In genomic region chr10:79178614-79179403, GRCh38 we compare ENCODE assay signal across 8 cellular contexts.
DNase-seq lines count a peak whose midpoint lies in the region; ATAC-seq and TF ChIP-seq lines count a peak whose summit lies in the region.

No MANE protein-coding gene starts in this region.

- H3K4me1 Mint-ChIP-seq in glutamatergic neuron (ENCODE audit: low read depth, unreplicated experiment): peaks cover 58% of the 10 kb centered on the region

- no peaks in the 10 kb centered on the region for H3K9me2 ChIP-seq in PC-3 (replicated peaks; ENCODE audit: low read length)

- H3K9ac ChIP-seq in PC-3 (ENCODE audit: low read length): no peak overlapping the region

- H3K27ac Mint-ChIP-seq in glutamatergic neuron (ENCODE audit: unreplicated experiment): peak overlapping the region; percentile 80

- H3K9me3 Mint-ChIP-seq in glutamatergic neuron (ENCODE audit: unreplicated experiment): peaks cover 34% of the 10 kb centered on the region

- H3K36me3 ChIP-seq in H7 (replicated peaks; ENCODE audit: control insufficient read depth, insufficient read depth, low read length) (no peaks in the 10 kb centered on the region), Peyer's patch (peaks cover 0 to 21% (median 0%) of the 10 kb centered on the region in 3 donors), PC-3 (ENCODE audit: low read depth, low read length) (no peaks in the 10 kb centered on the region; the same call in 1 of the 2 replicates)

- H3K4me1 ChIP-seq in Peyer's patch (peaks cover 0 to 81% (median 3%) of the 10 kb centered on the region in 4 donors), PC-3 (ENCODE audit: insufficient read depth, low read length) (peaks cover 14% of the 10 kb centered on the region)

- peak overlapping the region; percentile 79 for H3K4me3 Mint-ChIP-seq in glutamatergic neuron (ENCODE audit: unreplicated experiment)

- H3K27me3 ChIP-seq in H7 (ENCODE audit: control insufficient read depth, insufficient read depth, low read length) (no peaks in the 10 kb centered on the region), Peyer's patch (no peaks in the 10 kb centered on the region), PC-3 (ENCODE audit: low read length) (no peaks in the 10 kb centered on the region)

- peaks cover 36% of the 10 kb centered on the region for H3K27me3 Mint-ChIP-seq in glutamatergic neuron (ENCODE audit: unreplicated experiment)

- BruUV-seq in PC-3 (replicated peaks; lab: Mats Ljungman, UMichigan): no TSS peak

- intact Hi-C loops in PC-3 (cut with micrococcal nuclease): no loop called here

- no peaks in the 10 kb centered on the region; the same call in 1 of the 2 replicates for H4K20me1 ChIP-seq in PC-3 (ENCODE audit: low read length)

- no peak for TF ChIP-seq CTCF in Peyer's patch (IDR thresholded peaks at IDR 0.05)
- TF ChIP-seq CTCF in glutamatergic neuron (IDR thresholded peaks at IDR 0.05; ENCODE audit: partially characterized antibody, unreplicated experiment): no peak
- no peak for TF ChIP-seq CTCF in PC-3 (conservative IDR thresholded peaks at IDR 0.05; ENCODE audit: low read depth, low read length)

- H3K79me2 ChIP-seq in PC-3 (ENCODE audit: low read length): no peaks in the 10 kb centered on the region

- H3K9me3 ChIP-seq in Peyer's patch: no peaks in the 10 kb centered on the region
- no peaks in the 10 kb centered on the region for H3K9me3 ChIP-seq in PC-3 (ENCODE audit: low read length)

- POLR2A ChIA-PET in PC-3 (lab: Charles Lee; ENCODE audit: unreplicated experiment): no interaction called here

- H3F3A ChIP-seq in PC-3 (ENCODE audit: low read length, unreplicated experiment): no peaks in the 10 kb centered on the region

- peak overlapping the region in 3 of 4 donors; percentile 3 to 46 (median 43) for H3K27ac ChIP-seq in Peyer's patch
- H3K27ac ChIP-seq in skin epidermis: peak overlapping the region in 15 of 21 experiments; percentile 7 to 73 (median 33)
- H3K27ac ChIP-seq in PC-3 (ENCODE audit: low read length): no peak overlapping the region

- CTCF ChIA-PET in PC-3 (lab: Charles Lee): no interaction called here

- no peak overlapping the region for H3K4me3 ChIP-seq in H7 (ENCODE audit: insufficient read depth, low read depth, low read length)
- no peak overlapping the region for H3K4me3 ChIP-seq in Peyer's patch
- H3K4me3 ChIP-seq in skin epidermis: no peak overlapping the region
- no peak overlapping the region for H3K4me3 ChIP-seq in PC-3 (ENCODE audit: low read length)

- no peak for TF ChIP-seq POLR2A in Peyer's patch (IDR thresholded peaks at IDR 0.05)

- no peaks in the 10 kb centered on the region for H3K36me3 Mint-ChIP-seq in glutamatergic neuron (ENCODE audit: unreplicated experiment)

- no peak for ATAC-seq in PC-3

- DNase-seq in H7 (peak; percentile 84), Peyer's patch (no peak), glutamatergic neuron (peak; percentile 54), PC-3 (no peak), cerebellar nuclear complex (lab: John Stamatoyannopoulos, UW) (no peak), NCI-H187 treated with DMSO at 0.1 percent for 48 hours (lab: John Stamatoyannopoulos, UW) (no peak)
- no peak for DNase-seq in stimulated activated CD4-positive, alpha-beta T cell treated with anti-CD3 and anti-CD28 coated beads, Interleukin-1b, Interleukin-23, amount 100 ng/mL, for 48 hours

- no peak overlapping the region for H3K4me2 ChIP-seq in PC-3 (ENCODE audit: low read length)

- H2AFZ ChIP-seq in PC-3 (ENCODE audit: low read length): no peak overlapping the region

Comparison
In these comparisons a context has a peak if more than half of its experiments do, and no peak if none do; other contexts are left out.
1. DNase-seq: peak in H7 (single experiment) and glutamatergic neuron (single experiment); none in Peyer's patch (0 of 3), PC-3 (single experiment), cerebellar nuclear complex (0 of 2), NCI-H187 treated with DMSO at 0.1 percent for 48 hours (single experiment) and stimulated activated CD4-positive, alpha-beta T cell treated with anti-CD3 and anti-CD28 coated beads, Interleukin-1b, Interleukin-23, amount 100 ng/mL, for 48 hours (single experiment).